In genomic region chr9:123261006-123261677, GRCh38 we compare ENCODE assay signal across 18 cellular contexts. TPM values are rescaled to one million over a fixed set of nuclear protein-coding genes. Genes with fewer than 3 reads are reported as not detected.
A peak's percentile ranks its signal among the peaks of the same experiment; 100 is the strongest.
DNase-seq lines count a peak whose midpoint lies in the region; ATAC-seq, FAIRE-seq and TF ChIP-seq lines count a peak whose summit lies in the region.
"Had no signal": no experiment of that assay in that cellular context is flagged by ENCODE, and none has a peak within 500 bp of the region (broad histone marks: within the 10 kb centered on the region; RNA-seq: fewer than 3 reads in every experiment).

No MANE protein-coding gene starts in this region.

- peak; percentile 67 for FAIRE-seq in GM12891 (lab: Jason Lieb, UNC)
- FAIRE-seq: GM12878, GM18507, H1 had no signal

- TF ChIP-seq CTCF in breast epithelium (IDR thresholded peaks at IDR 0.05): no peak

- H3K4me3 ChIP-seq in breast epithelium: no peak overlapping the region
- H3K4me3 ChIP-seq: GM12878, SJCRH30 had no signal

- no peak for DNase-seq in GM12891 (ENCODE audit: insufficient read length, low spot score)
- DNase-seq in NCI-H82 (lab: John Stamatoyannopoulos, UW): peak; percentile 60
- no peak for DNase-seq in left colon
- DNase-seq in hypothalamus (lab: John Stamatoyannopoulos, UW): no peak
- DNase-seq in breast epithelium (ENCODE audit: low spot score in 2 of 2): no peak
- no peak for DNase-seq in NCI-H526 (lab: John Stamatoyannopoulos, UW)
- DNase-seq in NCI-H2107 (lab: John Stamatoyannopoulos, UW): no peak
- DNase-seq: BE2C; CD8-positive, alpha-beta memory T cell; DND-41; GDM1; IMR-90; NCI-H187; RPMI8226; SJCRH30 had no signal

- no peaks in the 10 kb centered on the region for H3K4me1 ChIP-seq in breast epithelium
- H3K4me1 ChIP-seq: SJCRH30 had no signal

- H3K9me3 ChIP-seq in breast epithelium: no peaks in the 10 kb centered on the region
- H3K9me3 ChIP-seq: BE2C, SJCRH30 had no signal

- TF ChIP-seq POLR2A in GM12891 (IDR thresholded peaks at IDR 0.05; ENCODE audit: low read depth, low read length) (no peak), breast epithelium (IDR thresholded peaks at IDR 0.05) (no peak)

- intact Hi-C loops in left colon (cut with DNase I, micrococcal nuclease) (no loop called here), breast epithelium (cut with DNase I; ENCODE audit: low total_unique reads) (no loop called here)

- no peak overlapping the region for H3K27ac ChIP-seq in breast epithelium
- H3K27ac ChIP-seq: SJCRH30 had no signal

- peak; percentile 78 for ATAC-seq in left colon

- H3K36me3 ChIP-seq in breast epithelium: no peaks in the 10 kb centered on the region
- H3K36me3 ChIP-seq: BE2C, SJCRH30 had no signal

- no peaks in the 10 kb centered on the region for H3K27me3 ChIP-seq in breast epithelium
- H3K27me3 ChIP-seq: BE2C, SJCRH30 had no signal

TF ChIP-seq in GM12891, 5 proteins besides CTCF, POLR2A, EP300 and RAD21:
- TF ChIP-seq POU2F2 (IDR thresholded peaks at IDR 0.05; ENCODE audit: low read depth, low read length) (no peak), TAF1 (IDR thresholded peaks at IDR 0.05; ENCODE audit: low read depth, low read length) (no peak), SPI1 (IDR thresholded peaks at IDR 0.05; ENCODE audit: low read depth, low read length) (no peak), PAX5 (IDR thresholded peaks at IDR 0.05; ENCODE audit: insufficient read depth, low read length, severe bottlenecking) (no peak), POLR2AphosphoS5 (IDR thresholded peaks at IDR 0.05; ENCODE audit: low read depth, low read length) (no peak)

RNA-seq across cellular contexts. Expression of gene STRBP, which starts 7.2 kb away (rescaled TPM):
- 53.8 TPM for polyA plus RNA-seq in GM12891 (2012; ENCODE audit: low read depth, missing spikeins)
- total RNA-seq in left colon (10 to 100 TPM; 46.5 to 47.2 TPM), breast epithelium (10 to 100 TPM in 2 of 3 donors, 1 to 10 TPM in 1; 8.0 to 37.0 (median 22.6) TPM)
